Comparison of ENCODE assay signal across 8 cellular contexts in genomic region chr1:20660363-20661234, GRCh38. TPM values are rescaled to one million over a fixed set of nuclear protein-coding genes. Genes with fewer than 3 reads are reported as not detected.
DNase-seq lines count a peak whose midpoint lies in the region; ATAC-seq and TF ChIP-seq lines count a peak whose summit lies in the region.

No MANE protein-coding gene starts in this region.

- no peaks in the 10 kb centered on the region for H3K27me3 ChIP-seq in mononuclear cell (ENCODE audit: insufficient read depth, low read length)

- H3K9me3 ChIP-seq in mononuclear cell (ENCODE audit: low read depth, low read length), result no peaks in the 10 kb centered on the region

- TF ChIP-seq POLR2A in NB4 (IDR thresholded peaks at IDR 0.05; ENCODE audit: extremely low read depth, insufficient read length), result no peak

- H3K4me3 ChIP-seq in NB4 (ENCODE audit: low read depth, low read length) (peak overlapping the region; percentile 83), mononuclear cell (ENCODE audit: low read length) (peak overlapping the region; percentile 72)

- peak; percentile 5 for DNase-seq in activated T-cell treated with anti-CD3 and anti-CD28 coated beads for 1 hour (ENCODE audit: low read depth)
- no peak for DNase-seq in activated T-cell treated with anti-CD3 and anti-CD28 coated beads, Interleukin-2, amount 50 U/mL, for 48 hours
- peak; percentile 32 for DNase-seq in NB4 (ENCODE audit: low read depth)
- DNase-seq in central memory CD4-positive, alpha-beta T cell, result peak; percentile 9
- DNase-seq in NCI-H226, result no peak
- DNase-seq in glomerular visceral epithelial cell (ENCODE audit: extremely low spot score), result no peak

- TF ChIP-seq CTCF in NB4 (IDR thresholded peaks at IDR 0.05; ENCODE audit: low read depth, low read length), result no peak

- H3K4me1 ChIP-seq in mononuclear cell (ENCODE audit: insufficient read depth, low read length), result peaks cover 26% of the 10 kb centered on the region

- no peak for ATAC-seq in HG02981 (IDR thresholded peaks at IDR 0.05; ENCODE audit: unreplicated experiment)

RNA-seq across cellular contexts. Expression of gene DDOST, which starts 0.6 kb away (rescaled TPM):
- 120 TPM for total RNA-seq in mononuclear cell

RNA-seq across cellular contexts. Expression of gene PINK1, which starts 27.3 kb away (rescaled TPM):
- 10.0 TPM for total RNA-seq in mononuclear cell

RNA-seq across cellular contexts. Expression of gene KIF17, which starts 57.2 kb away (rescaled TPM):
- total RNA-seq in mononuclear cell, result under 0.01 TPM

Comparison
In these comparisons a context has a peak if more than half of its experiments do, and no peak if none do; other contexts are left out.
1. DNase-seq: peak in activated T-cell treated with anti-CD3 and anti-CD28 coated beads for 1 hour (single experiment), NB4 (single experiment) and central memory CD4-positive, alpha-beta T cell (single experiment); none in activated T-cell treated with anti-CD3 and anti-CD28 coated beads, Interleukin-2, amount 50 U/mL, for 48 hours (0 of 2), NCI-H226 (single experiment) and glomerular visceral epithelial cell (single experiment).